Comparison of ENCODE assay signal across 8 cellular contexts in the genomic region with DNA sequence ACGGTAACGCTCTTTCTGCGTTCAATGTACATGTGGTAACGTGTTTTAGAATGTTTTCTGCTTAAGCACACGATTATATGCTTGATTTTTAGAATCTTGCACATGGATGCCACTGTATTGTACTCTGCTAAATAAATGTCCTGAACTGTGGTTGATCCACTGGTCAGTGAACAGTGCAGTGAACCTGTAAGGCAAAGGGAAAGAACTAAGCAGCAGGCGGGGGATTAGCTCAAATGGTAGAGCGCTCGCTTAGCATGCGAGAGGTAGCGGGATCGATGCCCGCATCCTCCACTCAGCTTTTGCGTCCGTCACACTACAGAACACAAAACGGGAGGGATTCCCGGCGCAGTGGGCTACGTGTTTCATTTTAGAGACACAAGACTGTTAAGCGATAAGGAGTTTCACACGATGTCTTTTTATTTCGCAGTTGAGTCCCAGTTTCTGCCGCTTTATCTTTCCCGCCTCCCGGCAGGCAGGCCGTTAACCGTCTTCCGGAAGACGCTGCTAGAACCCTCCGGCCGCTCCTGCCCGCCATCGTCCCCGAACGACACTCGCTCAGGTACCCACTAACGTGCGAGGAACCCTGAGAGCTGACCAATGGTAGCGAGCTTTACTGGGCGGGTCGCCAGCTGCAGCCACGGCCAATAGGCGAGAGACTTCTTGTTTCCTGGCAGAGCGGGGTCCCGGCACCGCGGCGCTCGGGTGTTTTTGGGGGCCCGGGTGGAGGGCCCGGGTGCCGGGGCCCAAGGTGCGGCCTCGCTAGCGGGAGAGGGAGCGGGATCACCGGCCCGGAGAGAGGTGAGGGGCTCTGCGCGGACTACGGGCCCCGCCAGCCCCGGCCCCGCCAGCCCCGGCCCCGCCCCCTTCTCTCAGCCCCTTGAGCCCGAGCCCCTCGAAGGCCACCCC.
DNase-seq lines count a peak whose midpoint lies in the region; ATAC-seq lines count a peak whose summit lies in the region.

A gene with protein sequence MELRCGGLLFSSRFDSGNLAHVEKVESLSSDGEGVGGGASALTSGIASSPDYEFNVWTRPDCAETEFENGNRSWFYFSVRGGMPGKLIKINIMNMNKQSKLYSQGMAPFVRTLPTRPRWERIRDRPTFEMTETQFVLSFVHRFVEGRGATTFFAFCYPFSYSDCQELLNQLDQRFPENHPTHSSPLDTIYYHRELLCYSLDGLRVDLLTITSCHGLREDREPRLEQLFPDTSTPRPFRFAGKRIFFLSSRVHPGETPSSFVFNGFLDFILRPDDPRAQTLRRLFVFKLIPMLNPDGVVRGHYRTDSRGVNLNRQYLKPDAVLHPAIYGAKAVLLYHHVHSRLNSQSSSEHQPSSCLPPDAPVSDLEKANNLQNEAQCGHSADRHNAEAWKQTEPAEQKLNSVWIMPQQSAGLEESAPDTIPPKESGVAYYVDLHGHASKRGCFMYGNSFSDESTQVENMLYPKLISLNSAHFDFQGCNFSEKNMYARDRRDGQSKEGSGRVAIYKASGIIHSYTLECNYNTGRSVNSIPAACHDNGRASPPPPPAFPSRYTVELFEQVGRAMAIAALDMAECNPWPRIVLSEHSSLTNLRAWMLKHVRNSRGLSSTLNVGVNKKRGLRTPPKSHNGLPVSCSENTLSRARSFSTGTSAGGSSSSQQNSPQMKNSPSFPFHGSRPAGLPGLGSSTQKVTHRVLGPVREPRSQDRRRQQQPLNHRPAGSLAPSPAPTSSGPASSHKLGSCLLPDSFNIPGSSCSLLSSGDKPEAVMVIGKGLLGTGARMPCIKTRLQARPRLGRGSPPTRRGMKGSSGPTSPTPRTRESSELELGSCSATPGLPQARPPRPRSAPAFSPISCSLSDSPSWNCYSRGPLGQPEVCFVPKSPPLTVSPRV (plus strand): TSS at position 673 of the 906 bp plus-strand sequence. CDS start 1,291 bp downstream, outside the sequence.

- ATAC-seq in GM19328 (IDR thresholded peaks at IDR 0.05; ENCODE audit: unreplicated experiment) (peak; percentile 62), HG03469 (IDR thresholded peaks at IDR 0.05; ENCODE audit: unreplicated experiment) (peak; percentile 50)

- peak; percentile 89 to 94 for DNase-seq in NCI-H526 (lab: John Stamatoyannopoulos, UW)
- peak; percentile 93 to 95 for DNase-seq in activated CD4-positive, alpha-beta T cell treated with anti-CD3 and anti-CD28 coated beads for 4 hours
- DNase-seq in kidney tubule cell (ENCODE audit: low spot score): peak; percentile 95
- DNase-seq in stimulated activated CD4-positive, alpha-beta T cell treated with anti-CD3 and anti-CD28 coated beads, Interleukin-1b, Interleukin-23, amount 100 ng/mL, for 1 hour (ENCODE audit: low read depth in 2 of 2): peak; percentile 91

- H3K27me3 ChIP-seq in BLaER1 treated with 17β-estradiol and CSF1 and Interleukin-3, amounts not matched to agents 10 nM and 100 nM: no peaks in the 10 kb centered on the region

- no peaks in the 10 kb centered on the region; a peak in 1 of 22 replicates for H4K20me1 ChIP-seq in BLaER1 treated with 17β-estradiol and CSF1 and Interleukin-3, amounts not matched to agents 10 nM and 100 nM

- H3K36me3 ChIP-seq in BLaER1 treated with 17β-estradiol and CSF1 and Interleukin-3, amounts not matched to agents 10 nM and 100 nM: peaks cover 21 to 35% (median 30%) of the 10 kb centered on the region in 11 experiments

- H3K9me3 ChIP-seq in BLaER1 treated with 17β-estradiol and CSF1 and Interleukin-3, amounts not matched to agents 10 nM and 100 nM (replicated peaks in 1 of 11): no peaks in the 10 kb centered on the region

- H3K4me1 ChIP-seq in BLaER1 treated with 17β-estradiol and CSF1 and Interleukin-3, amounts not matched to agents 10 nM and 100 nM: peaks cover 23 to 28% (median 26%) of the 10 kb centered on the region in 10 experiments

- peak within 1 kb of the TSS; percentile 69 to 86 (median 76) for H3K4me3 ChIP-seq in BLaER1 treated with 17β-estradiol and CSF1 and Interleukin-3, amounts not matched to agents 10 nM and 100 nM

- H3K27ac ChIP-seq in BLaER1 treated with 17β-estradiol and CSF1 and Interleukin-3, amounts not matched to agents 10 nM and 100 nM: peak within 1 kb of the TSS; percentile 37 to 88 (median 82); a peak in 21 of 22 replicates
- H3K27ac ChIP-seq in cingulate gyrus (ENCODE audit: low read depth, low read length): peak within 1 kb of the TSS; percentile 97

- peak within 1 kb of the TSS; percentile 67 to 86 (median 81) for H3K9ac ChIP-seq in BLaER1 treated with 17β-estradiol and CSF1 and Interleukin-3, amounts not matched to agents 10 nM and 100 nM

- peak within 1 kb of the TSS; percentile 94 to 98 (median 98) for H3K4me2 ChIP-seq in BLaER1 treated with 17β-estradiol and CSF1 and Interleukin-3, amounts not matched to agents 10 nM and 100 nM

Comparison
In these comparisons a context has a peak if more than half of its experiments do, and no peak if none do; other contexts are left out.
1. Peak in every context shown above with its lines: DNase-seq, ATAC-seq, H3K4me3 ChIP-seq and H3K27ac ChIP-seq.